Comparison of ENCODE assay signal across 25 cellular contexts in genomic region chr19:55554302-55554701, GRCh38. TPM values are rescaled to one million over a fixed set of nuclear protein-coding genes. Genes with fewer than 3 reads are reported as not detected.
"Had no signal": no experiment of that assay in that cellular context is flagged by ENCODE, and none has a peak within 500 bp of the region (broad histone marks: within the 10 kb centered on the region; RNA-seq: fewer than 3 reads in every experiment).

No MANE protein-coding gene starts in this region.

- H3K4me1 ChIP-seq: testis had no signal

- H3K9me3 ChIP-seq: testis, upper lobe of left lung had no signal

- H3K27me3 ChIP-seq: testis, upper lobe of left lung had no signal

- DNase-seq: activated CD4-positive, alpha-beta T cell treated with anti-CD3 and anti-CD28 coated beads for 4 hours; activated CD4-positive, alpha-beta T cell treated with anti-CD3 and anti-CD28 coated beads, Interleukin-2, amount 50 U/mL, for 48 hours; activated CD4-positive, CD25-positive, alpha-beta regulatory T cell; activated CD8-positive, alpha-beta memory T cell treated with anti-CD3 and anti-CD28 coated beads, Interleukin-2, amount 50 U/mL, for 48 hours; activated naive CD4-positive, alpha-beta T cell treated with Interleukin-2 at 50 U/mL for 16 hours; activated naive CD8-positive, alpha-beta T cell treated with anti-CD3 and anti-CD28 coated beads, Interleukin-2, amount 10 ng/mL, durations not matched to agents 7 days and 5 days; activated T-cell treated with anti-CD3 and anti-CD28 coated beads, Interleukin-2, amount 50 U/mL, for 4 hours; amniotic stem cell; cerebellar nuclear complex; effector CD4-positive, alpha-beta T cell; foreskin keratinocyte; immature natural killer cell; naive thymus-derived CD8-positive, alpha-beta T cell; occipital lobe; stimulated activated CD4-positive, alpha-beta T cell treated with anti-CD3 and anti-CD28 coated beads, Interleukin-15, amount 100 ng/mL, for 24 hours; stimulated activated naive B cell treated with anti-CD40 and anti-IgM and Interleukin-4, amounts not matched to agents 10 μg/mL and 1 μg/mL and 100 μg/mL, for 72 hours; T1000; testis; upper lobe of left lung had no signal

- H3K36me3 ChIP-seq: upper lobe of left lung had no signal

- ATAC-seq: activated T-cell treated with anti-CD3 and anti-CD28 coated beads, Interleukin-2, amount 50 U/mL, for 4 hours; foreskin keratinocyte; left lobe of liver; naive thymus-derived CD8-positive, alpha-beta T cell; sciatic nerve; stimulated activated naive B cell treated with anti-CD40 and anti-IgM and Interleukin-4, amounts not matched to agents 10 μg/mL and 1 μg/mL and 100 μg/mL, for 72 hours had no signal

- H3K4me3 ChIP-seq: lung, smooth muscle cell, testis, upper lobe of left lung had no signal

- H3K27ac ChIP-seq: foreskin keratinocyte, testis, upper lobe of left lung had no signal

RNA-seq across cellular contexts. Expression of gene SBK3, which starts 9.0 kb away (rescaled TPM):
- total RNA-seq: activated CD8-positive, alpha-beta memory T cell treated with anti-CD3 and anti-CD28 coated beads for 36 hours; activated naive CD8-positive, alpha-beta T cell treated with anti-CD3 and anti-CD28 coated beads, Interleukin-2, amount 10 ng/mL, durations not matched to agents 7 days and 5 days; activated T-cell treated with anti-CD3 and anti-CD28 coated beads, Interleukin-2, amount 50 U/mL, for 4 hours; foreskin keratinocyte; left lobe of liver; naive thymus-derived CD8-positive, alpha-beta T cell; smooth muscle cell; T-helper 1 cell treated with Interleukin-12 subunit alpha and Interleukin-12 subunit beta and Interleukin-4 antibody, amounts not matched to agents 30 ng/mL and 1 ng/mL, for 36 hours had no signal

RNA-seq across cellular contexts. Expression of gene SBK2, which starts 17.4 kb away (rescaled TPM):
- total RNA-seq: activated CD8-positive, alpha-beta memory T cell treated with anti-CD3 and anti-CD28 coated beads for 36 hours; activated naive CD8-positive, alpha-beta T cell treated with anti-CD3 and anti-CD28 coated beads, Interleukin-2, amount 10 ng/mL, durations not matched to agents 7 days and 5 days; activated T-cell treated with anti-CD3 and anti-CD28 coated beads, Interleukin-2, amount 50 U/mL, for 4 hours; foreskin keratinocyte; left lobe of liver; naive thymus-derived CD8-positive, alpha-beta T cell; occipital lobe; sciatic nerve; smooth muscle cell; T-helper 1 cell treated with Interleukin-12 subunit alpha and Interleukin-12 subunit beta and Interleukin-4 antibody, amounts not matched to agents 30 ng/mL and 1 ng/mL, for 36 hours; upper lobe of left lung had no signal
